27 cellular contexts compared by ENCODE assay signal in the genomic region with DNA sequence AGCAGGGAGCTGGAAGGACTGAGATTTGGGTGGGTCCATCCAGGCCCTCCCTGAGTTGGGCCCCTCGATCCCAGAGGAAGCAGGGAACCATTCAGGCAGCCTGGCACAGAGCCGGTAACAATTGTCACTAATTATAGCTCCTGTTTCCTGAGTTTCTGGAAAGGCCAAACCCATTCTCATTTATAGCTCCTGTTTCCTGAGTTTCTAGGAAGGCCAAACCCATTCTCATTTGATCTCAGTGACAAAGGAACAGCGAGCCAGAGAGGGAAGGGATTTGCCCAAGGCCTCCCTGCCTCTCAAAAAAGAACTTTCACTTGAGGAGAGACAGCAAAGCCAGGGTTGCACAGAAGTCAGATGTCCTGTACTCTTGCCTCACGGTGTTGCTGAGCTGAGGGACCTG.
DNase-seq lines count a peak whose midpoint lies in the region; FAIRE-seq and TF ChIP-seq lines count a peak whose summit lies in the region.
"Had no signal": no experiment of that assay in that cellular context is flagged by ENCODE, and none has a peak within 500 bp of the region (broad histone marks: within the 10 kb centered on the region; RNA-seq: fewer than 3 reads in every experiment).

No MANE protein-coding gene starts in this region.

- H3K9me3 Mint-ChIP-seq in nephron progenitor cell (peaks cover 23% of the 10 kb centered on the region), type B pancreatic cell (peaks cover 18% of the 10 kb centered on the region)

- no peaks in the 10 kb centered on the region for H3K36me3 Mint-ChIP-seq in nephron progenitor cell (ENCODE audit: low read depth)
- peaks cover 5% of the 10 kb centered on the region for H3K36me3 Mint-ChIP-seq in type B pancreatic cell
- H3K36me3 Mint-ChIP-seq: activated naive CD4-positive, alpha-beta T cell treated with anti-CD3 and anti-CD28 coated beads, Interleukin-2, amount 50 U/mL, for 72 hours; CD4-positive, CD25-positive, alpha-beta regulatory T cell; IgD-negative memory B cell had no signal

- TF ChIP-seq CTCF in adrenal gland (IDR thresholded peaks at IDR 0.05), result no peak
- no peak for TF ChIP-seq CTCF in nephron progenitor cell (IDR thresholded peaks at IDR 0.05)
- TF ChIP-seq CTCF in transverse colon (IDR thresholded peaks at IDR 0.05), result no peak
- no peak for TF ChIP-seq CTCF in type B pancreatic cell (conservative IDR thresholded peaks at IDR 0.05)

- intact Hi-C loops in adrenal gland (cut with DNase I), result no loop called here
- intact Hi-C loops in transverse colon (cut with DNase I; ENCODE audit: low total_unique reads), result no loop called here

- no peak for TF ChIP-seq POLR2A in adrenal gland (IDR thresholded peaks at IDR 0.05)
- TF ChIP-seq POLR2A in transverse colon (IDR thresholded peaks at IDR 0.05), result no peak

- H3K9me3 ChIP-seq in adrenal gland (replicated peaks in 1 of 3), result no peaks in the 10 kb centered on the region
- no peaks in the 10 kb centered on the region for H3K9me3 ChIP-seq in transverse colon
- H3K9me3 ChIP-seq: lower lobe of right lung, SK-N-SH had no signal

- DNase-seq in A172 (ENCODE audit: low spot score) (peak; percentile 27), ELF-1 (ENCODE audit: low read depth, low spot score) (peak; percentile 7), adrenal gland (peak; percentile 15 to 58 (median 29)), nephron progenitor cell (no peak), SKM-1 (lab: John Stamatoyannopoulos, UW; ENCODE audit: unreplicated experiment) (no peak), transverse colon (no peak), HTR-8/SVneo (ENCODE audit: insufficient read length, low spot score) (no peak), type B pancreatic cell (ENCODE audit: extremely low spot score, unreplicated experiment) (no peak)
- DNase-seq: CD4-positive, CD25-positive, alpha-beta regulatory T cell; DMS 273 treated with DMSO at 0.1 percent for 48 hours; GOT3; hippocampal formation; lower lobe of right lung; NCI-H1694; NCI-H446 treated with DMSO at 0.1 percent for 48 hours; occipital lobe; SK-N-SH; stimulated activated CD4-positive, alpha-beta T cell treated with anti-CD3 and anti-CD28 coated beads, Interleukin-12 subunit alpha, Interleukin-12 subunit beta, amount 100 ng/mL, for 4 hours; stimulated activated CD4-positive, alpha-beta T cell treated with anti-CD3 and anti-CD28 coated beads, Interleukin-4, amount 100 ng/mL, for 4 hours; stimulated activated naive CD8-positive, alpha-beta T cell treated with anti-CD3 and anti-CD28 coated beads, Interleukin-15, Interleukin-2, amounts not matched to agents 100 U/mL and 50 U/mL, for 24 hours had no signal

- no peak overlapping the region for H3K4me3 Mint-ChIP-seq in nephron progenitor cell
- H3K4me3 Mint-ChIP-seq in type B pancreatic cell, result no peak overlapping the region
- H3K4me3 Mint-ChIP-seq: activated T-helper 17 cell treated with anti-CD3 and anti-CD28 coated beads, Interleukin-2, amount 50 U/mL, for 72 hours; CD4-positive, CD25-positive, alpha-beta regulatory T cell; IgD-negative memory B cell; WTC11 had no signal

- in situ Hi-C loops in transverse colon (cut with MboI; ENCODE audit: low pct_ligation_motif_present in 1 of 4, low pct_unique_long_range_greater_than_20kb in 1 of 4, low sequenced_read_pairs in 3 of 4), result no loop called here

- WGBS in adrenal gland, 4 donors, result 25 to 32% (median 26%) methylated on average over 4 of the region's 4 CpGs
- 29 to 41% methylated on average over 1 to 4 of the region's 4 CpGs for WGBS in transverse colon (ENCODE audit: low coverage in 1 of 2), 2 donors

- H3K27ac Mint-ChIP-seq in nephron progenitor cell (peak overlapping the region; percentile 38), type B pancreatic cell (no peak overlapping the region)
- H3K27ac Mint-ChIP-seq: activated naive CD4-positive, alpha-beta T cell treated with anti-CD3 and anti-CD28 coated beads, Interleukin-2, amount 50 U/mL, for 72 hours; activated T-helper 17 cell treated with anti-CD3 and anti-CD28 coated beads, Interleukin-2, amount 50 U/mL, for 72 hours; CD4-positive, CD25-positive, alpha-beta regulatory T cell; IgD-negative memory B cell; WTC11 had no signal

- H3K36me3 ChIP-seq in adrenal gland (replicated peaks in 1 of 2) (no peaks in the 10 kb centered on the region), transverse colon (no peaks in the 10 kb centered on the region)
- H3K36me3 ChIP-seq: lower lobe of right lung, tibial nerve had no signal

- H3K4me1 ChIP-seq in adrenal gland (replicated peaks in 1 of 2) (peaks cover 0 to 5% of the 10 kb centered on the region in 2 donors), transverse colon (no peaks in the 10 kb centered on the region)
- H3K4me1 ChIP-seq: lower lobe of right lung had no signal

- H3K27ac ChIP-seq in adrenal gland (peak overlapping the region in 1 of 5 donors; percentile 38), transverse colon (no peak overlapping the region)
- H3K27ac ChIP-seq: HL-60, lower lobe of right lung, tibial nerve had no signal

- TF ChIP-seq EP300 in transverse colon (IDR thresholded peaks at IDR 0.05; ENCODE audit: low read depth), result no peak

- FAIRE-seq in HTR-8/SVneo (lab: Jason Lieb, UNC), result no peak
- FAIRE-seq: G401.6 had no signal

- H3K4me3 ChIP-seq in adrenal gland (no peak overlapping the region), transverse colon (no peak overlapping the region)
- H3K4me3 ChIP-seq: lower lobe of right lung, tibial nerve had no signal

- no peaks in the 10 kb centered on the region for H3K27me3 ChIP-seq in adrenal gland
- H3K27me3 ChIP-seq in transverse colon, result no peaks in the 10 kb centered on the region
- H3K27me3 ChIP-seq: tibial nerve had no signal

- peaks cover 6% of the 10 kb centered on the region for H3K4me1 Mint-ChIP-seq in nephron progenitor cell
- H3K4me1 Mint-ChIP-seq in type B pancreatic cell (ENCODE audit: unreplicated experiment), result peaks cover 14% of the 10 kb centered on the region
- H3K4me1 Mint-ChIP-seq: activated T-helper 17 cell treated with anti-CD3 and anti-CD28 coated beads, Interleukin-2, amount 50 U/mL, for 72 hours; CD4-positive, CD25-positive, alpha-beta regulatory T cell; IgD-negative memory B cell had no signal

- H3K27me3 Mint-ChIP-seq in nephron progenitor cell (ENCODE audit: low read depth, poor library complexity) (peaks cover 11% of the 10 kb centered on the region), type B pancreatic cell (peaks cover 7% of the 10 kb centered on the region)
- H3K27me3 Mint-ChIP-seq: activated T-helper 17 cell treated with anti-CD3 and anti-CD28 coated beads, Interleukin-2, amount 50 U/mL, for 72 hours; CD4-positive, CD25-positive, alpha-beta regulatory T cell; IgD-negative memory B cell had no signal

Comparison
In these comparisons a context has a peak if more than half of its experiments do, and no peak if none do; other contexts are left out.
1. DNase-seq: peak in A172 (single experiment), ELF-1 (single experiment) and adrenal gland (7 of 7); none in nephron progenitor cell (single experiment), SKM-1 (single experiment), transverse colon (single experiment), HTR-8/SVneo (single experiment) and type B pancreatic cell (single experiment).